ENCODE assay signal across 8 cellular contexts in genomic region chr2:200812122-200813022, GRCh38. TPM values are rescaled to one million over a fixed set of nuclear protein-coding genes. Genes with fewer than 3 reads are reported as not detected.
DNase-seq lines count a peak whose midpoint lies in the region; ATAC-seq and TF ChIP-seq lines count a peak whose summit lies in the region.

No MANE protein-coding gene starts in this region.

- WGBS in tibial nerve, 2 donors, result 0 to 1% methylated on average over 40 to 45 of the region's 70 CpGs

- peak; percentile 56 to 85 for TF ChIP-seq CTCF in Caco-2 (IDR thresholded peaks at IDR 0.05; ENCODE audit: insufficient read depth in 1 of 2, low read depth in 1 of 2, low read length in 1 of 2, severe bottlenecking in 1 of 2, unreplicated experiment in 1 of 2)
- peak; percentile 86 for TF ChIP-seq CTCF in parathyroid adenoma (IDR thresholded peaks at IDR 0.05)
- TF ChIP-seq CTCF in tibial nerve (IDR thresholded peaks at IDR 0.05), result peak; percentile 48 to 78 (median 67)

- H3K27me3 Mint-ChIP-seq in Caco-2 (ENCODE audit: insufficient read depth, unreplicated experiment), result no peaks in the 10 kb centered on the region
- no peaks in the 10 kb centered on the region for H3K27me3 Mint-ChIP-seq in activated naive CD8-positive, alpha-beta T cell

- no peak for TF ChIP-seq EP300 in tibial nerve (IDR thresholded peaks at IDR 0.05)

- peak overlapping the region; percentile 85 for H3K27ac ChIP-seq in parathyroid adenoma
- peak overlapping the region; percentile 98 to 99 (median 99) for H3K27ac ChIP-seq in tibial nerve

- peak overlapping the region; percentile 95 for H3K9ac ChIP-seq in parathyroid adenoma

- H3K36me3 ChIP-seq in Caco-2 (ENCODE audit: control insufficient read depth, insufficient read depth, low read length) (peaks cover 5% of the 10 kb centered on the region), parathyroid adenoma (ENCODE audit: control insufficient read depth, insufficient read depth, low read length) (no peaks in the 10 kb centered on the region), tibial nerve (peaks cover 0 to 36% (median 22%) of the 10 kb centered on the region in 3 donors)

- no peaks in the 10 kb centered on the region for H3K9me3 Mint-ChIP-seq in Caco-2 (ENCODE audit: unreplicated experiment)
- no peaks in the 10 kb centered on the region for H3K9me3 Mint-ChIP-seq in activated naive CD8-positive, alpha-beta T cell (ENCODE audit: low read depth)

- H3K27ac Mint-ChIP-seq in Caco-2 (ENCODE audit: unreplicated experiment), result peak overlapping the region; percentile 98
- peak overlapping the region; percentile 97 for H3K27ac Mint-ChIP-seq in activated naive CD8-positive, alpha-beta T cell

- POLR2A ChIA-PET in Caco-2 (lab: Charles Lee), result no interaction called here

- H3K79me2 ChIP-seq in parathyroid adenoma, result peaks cover 31% of the 10 kb centered on the region

- in situ Hi-C loops in SK-MEL-5 (cut with HindIII; ENCODE audit: low pct_unique_long_range_greater_than_20kb, low sequenced_read_pairs), result no loop called here

- H3K4me2 ChIP-seq in parathyroid adenoma (ENCODE audit: low read length), result peak overlapping the region; percentile 84

- H3K27me3 ChIP-seq in Caco-2 (replicated peaks; ENCODE audit: control insufficient read depth, insufficient read depth, low read length), result no peaks in the 10 kb centered on the region
- H3K27me3 ChIP-seq in parathyroid adenoma (ENCODE audit: control insufficient read depth, insufficient read depth, low read length), result no peaks in the 10 kb centered on the region
- H3K27me3 ChIP-seq in tibial nerve, result no peaks in the 10 kb centered on the region

- H3K4me3 Mint-ChIP-seq in Caco-2 (ENCODE audit: unreplicated experiment), result peak overlapping the region; percentile 89
- peak overlapping the region; percentile 99 for H3K4me3 Mint-ChIP-seq in activated naive CD8-positive, alpha-beta T cell

- ATAC-seq in GM19455 (IDR thresholded peaks at IDR 0.05; ENCODE audit: unreplicated experiment) (peak; percentile 42), HG03575 (IDR thresholded peaks at IDR 0.05; ENCODE audit: extremely low read depth, insufficient number of reproducible peaks, low FRiP score, unreplicated experiment) (peak; percentile 12), Right ventricle myocardium inferior (peak; percentile 64)

- CTCF ChIA-PET in Caco-2 (lab: Charles Lee), result no interaction called here

- BruUV-seq in Caco-2 (replicated peaks; lab: Mats Ljungman, UMichigan), result no TSS peak

- H3K36me3 Mint-ChIP-seq in Caco-2 (ENCODE audit: insufficient read depth, unreplicated experiment), result peaks cover 58% of the 10 kb centered on the region
- peaks cover 25% of the 10 kb centered on the region for H3K36me3 Mint-ChIP-seq in activated naive CD8-positive, alpha-beta T cell

- H3K4me3 ChIP-seq in Caco-2 (ENCODE audit: low read depth, low read length) (peak overlapping the region; percentile 99), parathyroid adenoma (ENCODE audit: low read depth, low read length) (peak overlapping the region; percentile 95), tibial nerve (peak overlapping the region; percentile 81 to 90 (median 87))

- H2AFZ ChIP-seq in parathyroid adenoma, result peak overlapping the region; percentile 88

- DNase-seq in Caco-2 (peak; percentile 85 to 92), SK-MEL-5 (ENCODE audit: low read depth, low spot score) (peak; percentile 58), Right ventricle myocardium inferior (ENCODE audit: missing footprints) (peak; percentile 88), tibial nerve (ENCODE audit: low spot score in 2 of 2) (peak; percentile 52 to 67)

- TF ChIP-seq POLR2A in tibial nerve (IDR thresholded peaks at IDR 0.05), result no peak

- intact Hi-C loops in Caco-2 (cut with micrococcal nuclease; ENCODE audit: unreplicated experiment), result loop anchor here (1.0 to 10.0 kb wide), 3 partner anchors 64 to 238 kb away; no protein-coding TSS in a partner anchor
- intact Hi-C loops in Right ventricle myocardium inferior (cut with DNase I), result loop anchor here (5.0 kb wide), 1 partner anchor 50 kb away; the partner anchor contains the start of gene CLK1

- no peaks in the 10 kb centered on the region for H3K9me3 ChIP-seq in Caco-2
- H3K9me3 ChIP-seq in parathyroid adenoma (ENCODE audit: control insufficient read depth, low read length), result no peaks in the 10 kb centered on the region
- no peaks in the 10 kb centered on the region for H3K9me3 ChIP-seq in tibial nerve

- H3K4me1 ChIP-seq in Caco-2 (peaks cover 22% of the 10 kb centered on the region), parathyroid adenoma (peaks cover 5% of the 10 kb centered on the region), tibial nerve (peaks cover 2 to 59% (median 26%) of the 10 kb centered on the region in 4 donors)

- peaks cover 16% of the 10 kb centered on the region for H3K4me1 Mint-ChIP-seq in Caco-2 (ENCODE audit: low read depth, unreplicated experiment)
- peaks cover 51% of the 10 kb centered on the region for H3K4me1 Mint-ChIP-seq in activated naive CD8-positive, alpha-beta T cell (ENCODE audit: low read depth)

RNA-seq across cellular contexts. Expression of gene BZW1, which starts 0.7 kb away (rescaled TPM):
- total RNA-seq in Caco-2 (2022) (322 and 325 TPM in 2 replicates), Right ventricle myocardium inferior (80.4 TPM), tibial nerve (100 to 1,000 TPM; 179 to 285 (median 244) TPM)
- 375 and 377 TPM in 2 replicates for total RNA-seq in SK-MEL-5 (2014; rRNA removed; shearing (Covaris generic))
- polyA plus RNA-seq in SK-MEL-5 (2015; cell fraction: cytosol; rRNA removed), result 132 and 232 TPM in 2 replicates
- 154 and 180 TPM in 2 replicates for polyA plus RNA-seq in SK-MEL-5 (2015; cell fraction: nucleus; rRNA removed)

RNA-seq across cellular contexts. Expression of gene CLK1, which starts 52.1 kb away (rescaled TPM):
- 62.6 and 68.0 TPM in 2 replicates for total RNA-seq in Caco-2 (2022)
- 66.8 and 67.0 TPM in 2 replicates for total RNA-seq in SK-MEL-5 (2014; rRNA removed; shearing (Covaris generic))
- 15.8 and 16.3 TPM in 2 replicates for polyA plus RNA-seq in SK-MEL-5 (2015; cell fraction: cytosol; rRNA removed)
- polyA plus RNA-seq in SK-MEL-5 (2015; cell fraction: nucleus; rRNA removed), result 370 and 544 TPM in 2 replicates
- 46.3 TPM for total RNA-seq in Right ventricle myocardium inferior
- total RNA-seq in tibial nerve, result 100 to 1,000 TPM; 141 to 336 (median 261) TPM

Comparison
In these comparisons a context has a peak if more than half of its experiments do, and no peak if none do; other contexts are left out.
1. Peak in every context shown above with its lines: DNase-seq, ATAC-seq, H3K4me3 ChIP-seq and H3K27ac ChIP-seq.
2. ATAC-seq: peak in every context shown above with its lines; median percentile 64 in Right ventricle myocardium inferior; 42 in GM19455; 12 in HG03575.